8 cellular contexts compared by ENCODE assay signal in the genomic region with DNA sequence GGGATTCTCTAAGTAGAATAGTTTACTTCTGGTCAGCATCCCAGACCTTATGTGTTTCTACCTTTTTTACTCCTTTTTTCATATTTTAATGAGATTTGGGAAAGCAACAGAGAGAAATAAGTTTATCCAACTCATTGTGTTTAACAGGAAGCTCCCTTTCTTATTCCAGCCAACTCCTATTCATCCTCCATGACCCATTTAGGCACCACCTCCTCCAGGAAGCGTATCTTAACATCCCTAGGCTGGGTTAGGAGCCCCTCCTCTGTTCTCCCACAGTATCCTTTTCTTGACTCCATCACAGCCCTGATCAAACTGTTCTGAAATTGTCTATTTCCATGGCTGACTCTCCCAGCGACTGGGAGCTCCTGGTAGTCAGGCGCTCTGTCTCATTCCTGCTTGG. TPM values are rescaled to one million over a fixed set of nuclear protein-coding genes. Genes with fewer than 3 reads are reported as not detected.
"Had no signal": no experiment of that assay in that cellular context is flagged by ENCODE, and none has a peak within 500 bp of the region (broad histone marks: within the 10 kb centered on the region; RNA-seq: fewer than 3 reads in every experiment).

No MANE protein-coding gene starts in this region.

- H3K27ac ChIP-seq: GM23248, HL-60 had no signal

- ATAC-seq: HCT116, HepG2 had no signal

- H3K9ac ChIP-seq: GM23248 had no signal

- H3K4me1 ChIP-seq: HAP-1 had no signal

- H3K36me3 ChIP-seq: HAP-1 had no signal

- DNase-seq: GM23248, GOT3, H7 had no signal

- H2AFZ ChIP-seq: GM23248 had no signal

- H3K4me3 ChIP-seq: GM23248, HAP-1 had no signal

- H3K9me3 ChIP-seq: HAP-1 had no signal

RNA-seq across cellular contexts. Expression of a gene that starts 18.8 kb away (rescaled TPM):
- polyA plus RNA-seq: IgD-negative memory B cell had no signal
